Comparison of ENCODE assay signal across 8 cellular contexts in genomic region chr2:25821225-25822056, GRCh38. TPM values are rescaled to one million over a fixed set of nuclear protein-coding genes. Genes with fewer than 3 reads are reported as not detected.
DNase-seq lines count a peak whose midpoint lies in the region; ATAC-seq and TF ChIP-seq lines count a peak whose summit lies in the region.

No MANE protein-coding gene starts in this region.

- peak overlapping the region; percentile 78 to 86 for H3K27ac Mint-ChIP-seq in natural killer cell
- no peak overlapping the region; the same call in 1 of the 2 replicates for H3K27ac Mint-ChIP-seq in WTC11

- H3F3A ChIP-seq in GM23248 (ENCODE audit: insufficient read depth), result no peaks in the 10 kb centered on the region

- 70% methylated on average over 9 of the region's 9 CpGs for WGBS in mammary epithelial cell (ENCODE audit: low coverage, missing lambda C conversion rate)
- WGBS in GM23248 (ENCODE audit: low coverage in 1 of 2, low lambda C conversion rate in 2 of 2, missing lambda C conversion rate in 2 of 2), 2 experiments, result 94 to 97% methylated on average over 9 of the region's 9 CpGs

- no peaks in the 10 kb centered on the region for H3K36me3 Mint-ChIP-seq in natural killer cell
- peaks cover 9% of the 10 kb centered on the region for H3K36me3 Mint-ChIP-seq in WTC11

- H3K4me1 ChIP-seq in ES-I3 (ENCODE audit: insufficient read depth, low read length) (peaks cover 4% of the 10 kb centered on the region; the same call in 1 of the 2 replicates), mammary epithelial cell (ENCODE audit: insufficient read depth, low read length) (peaks cover 7% of the 10 kb centered on the region), GM23248 (ENCODE audit: insufficient read depth) (peaks cover 5% of the 10 kb centered on the region; the same call in 1 of the 2 replicates)

- H3K4me1 Mint-ChIP-seq in natural killer cell (peaks cover 49 to 50% of the 10 kb centered on the region in 2 donors), WTC11 (peaks cover 44% of the 10 kb centered on the region)

- no peaks in the 10 kb centered on the region; the same call in 1 of the 2 replicates for H3K36me3 ChIP-seq in ES-I3 (ENCODE audit: insufficient read depth, low read length)
- H3K36me3 ChIP-seq in mammary epithelial cell (ENCODE audit: insufficient read depth, low read length), result no peaks in the 10 kb centered on the region
- no peaks in the 10 kb centered on the region for H3K36me3 ChIP-seq in GM23248 (ENCODE audit: low read depth)

- DNase-seq in NCI-H2029 treated with DMSO at 0.1 percent for 48 hours (lab: John Stamatoyannopoulos, UW) (peak; percentile 25), mammary epithelial cell (peak; percentile 11), natural killer cell (no peak), WTC11 (ENCODE audit: low spot score) (no peak), NCI-H82 treated with DMSO at 0.1 percent for 48 hours (lab: John Stamatoyannopoulos, UW; ENCODE audit: unreplicated experiment) (no peak), GM23248 (no peak)
- DNase-seq in stimulated activated CD4-positive, alpha-beta T cell treated with anti-CD3 and anti-CD28 coated beads, Interleukin-1b, Interleukin-23, amount 100 ng/mL, for 48 hours, result no peak

- H3K4me3 ChIP-seq in mammary epithelial cell (replicated peaks in 1 of 3; ENCODE audit: insufficient read depth in 1 of 3, low read depth in 2 of 3, low read length in 3 of 3) (no peak overlapping the region), GM23248 (no peak overlapping the region)

- H3K9me3 ChIP-seq in ES-I3 (ENCODE audit: control insufficient read depth, insufficient read depth, low read length) (no peaks in the 10 kb centered on the region), mammary epithelial cell (replicated peaks; ENCODE audit: insufficient read depth, low read length) (no peaks in the 10 kb centered on the region), GM23248 (ENCODE audit: low read depth) (no peaks in the 10 kb centered on the region)

- H3K27me3 Mint-ChIP-seq in natural killer cell (ENCODE audit: low read depth in 2 of 2) (no peaks in the 10 kb centered on the region), WTC11 (ENCODE audit: low read depth) (no peaks in the 10 kb centered on the region)

- H3K9me3 Mint-ChIP-seq in natural killer cell (no peaks in the 10 kb centered on the region), WTC11 (peaks cover 8% of the 10 kb centered on the region)

- H3K9ac ChIP-seq in ES-I3 (ENCODE audit: low read depth, low read length) (peak overlapping the region; percentile 50; the same call in 1 of the 2 replicates), mammary epithelial cell (ENCODE audit: insufficient read depth, low read length) (no peak overlapping the region), GM23248 (no peak overlapping the region)

- H3K79me2 ChIP-seq in mammary epithelial cell (ENCODE audit: insufficient read depth, low read length), result peaks cover 46% of the 10 kb centered on the region
- H3K79me2 ChIP-seq in GM23248 (ENCODE audit: insufficient read depth), result peaks cover 57% of the 10 kb centered on the region

- in situ Hi-C loops in mammary epithelial cell (cut with MboI; ENCODE audit: low sequenced_read_pairs in 2 of 2), result no loop called here
- in situ Hi-C loops in GM23248 (cut with MboI), result no loop called here

- TF ChIP-seq CTCF in mammary epithelial cell (conservative IDR thresholded peaks at IDR 0.05 in 1 of 2, IDR thresholded peaks at IDR 0.05 in 1 of 2; ENCODE audit: extremely low read depth in 1 of 2, insufficient read depth in 1 of 2, low read depth in 1 of 2, low read length in 2 of 2) (no peak), natural killer cell (IDR thresholded peaks at IDR 0.05) (no peak), WTC11 (IDR thresholded peaks at IDR 0.05) (no peak)

- H2AFZ ChIP-seq in mammary epithelial cell (ENCODE audit: low read depth, low read length) (no peak overlapping the region), GM23248 (no peak overlapping the region)

- dilution Hi-C loops in mammary epithelial cell (cut with HindIII; ENCODE audit: low sequenced_read_pairs), result no loop called here

- no peak overlapping the region for H3K4me2 ChIP-seq in mammary epithelial cell (ENCODE audit: insufficient read depth, low read depth, low read length)
- H3K4me2 ChIP-seq in GM23248 (ENCODE audit: unreplicated experiment), result no peak overlapping the region

- CTCF ChIA-PET in mammary epithelial cell (lab: Charles Lee; ENCODE audit: low non-redundant PET), result no interaction called here
- CTCF ChIA-PET in WTC11 (lab: Charles Lee), result no interaction called here

- no peaks in the 10 kb centered on the region for H3K9me2 ChIP-seq in GM23248 (ENCODE audit: insufficient read depth)

- no peaks in the 10 kb centered on the region for H4K20me1 ChIP-seq in mammary epithelial cell (ENCODE audit: insufficient read depth, low read length)
- H4K20me1 ChIP-seq in GM23248 (ENCODE audit: insufficient read depth), result no peaks in the 10 kb centered on the region; the same call in 1 of the 2 replicates

- H3K4me3 Mint-ChIP-seq in natural killer cell (peak overlapping the region; percentile 78), WTC11 (no peak overlapping the region)

- intact Hi-C loops in mammary epithelial cell (cut with micrococcal nuclease) (no loop called here), natural killer cell (cut with micrococcal nuclease) (no loop called here)

- ATAC-seq in natural killer cell (no peak), WTC11 (no peak)

- no peak overlapping the region for H3K27ac ChIP-seq in mammary epithelial cell (ENCODE audit: insufficient read depth, low read depth, low read length)
- H3K27ac ChIP-seq in GM23248, result no peak overlapping the region

- H3K27me3 ChIP-seq in mammary epithelial cell (ENCODE audit: insufficient read depth, low read length) (no peaks in the 10 kb centered on the region), GM23248 (replicated peaks; ENCODE audit: insufficient read depth) (no peaks in the 10 kb centered on the region)

- no TSS peak for BruUV-seq in mammary epithelial cell (replicated peaks; lab: Mats Ljungman, UMichigan)

- POLR2A ChIA-PET in WTC11 (lab: Charles Lee), result no interaction called here

TF ChIP-seq in WTC11, 78 proteins besides CTCF, POLR2A, EP300 and RAD21 (continues in another document):
- TF ChIP-seq FOXP4 (CRISPR knock-in tag; IDR thresholded peaks at IDR 0.05) (no peak), ZNF138 (CRISPR knock-in tag; conservative IDR thresholded peaks at IDR 0.05) (no peak), RELA (CRISPR knock-in tag; IDR thresholded peaks at IDR 0.05; ENCODE audit: borderline replicate concordance) (no peak), AFF4 (CRISPR knock-in tag; IDR thresholded peaks at IDR 0.05; ENCODE audit: borderline replicate concordance) (no peak), IRF1 (CRISPR knock-in tag; IDR thresholded peaks at IDR 0.05) (no peak)

RNA-seq across cellular contexts. Expression of gene ASXL2, which starts 56.8 kb away (rescaled TPM):
- total RNA-seq in mammary epithelial cell, result 10 to 100 TPM; 15.2 to 39.4 TPM
- 11.4 TPM for polyA plus RNA-seq in mammary epithelial cell
- polyA minus RNA-seq in mammary epithelial cell, result 25.2 TPM
- 10 to 100 TPM; 27.7 to 32.6 (median 27.8) TPM for total RNA-seq in natural killer cell
- 31.3 to 37.8 TPM (median 33.6 TPM) in 3 replicates for total RNA-seq in WTC11 (2021)
- 7.0 and 9.5 TPM in 2 replicates for total RNA-seq in GM23248 (2014; rRNA removed; shearing (Covaris generic))
- polyA plus RNA-seq in GM23248 (2016; fragmentation: Nextera tagmentation; extraction: Ambion mirVana), result 4.5 and 4.9 TPM in 2 replicates

Comparison
In these comparisons a context has a peak if more than half of its experiments do, and no peak if none do; other contexts are left out.
1. DNase-seq: peak in NCI-H2029 treated with DMSO at 0.1 percent for 48 hours (single experiment) and mammary epithelial cell (single experiment); none in natural killer cell (single experiment), stimulated activated CD4-positive, alpha-beta T cell treated with anti-CD3 and anti-CD28 coated beads, Interleukin-1b, Interleukin-23, amount 100 ng/mL, for 48 hours (single experiment), WTC11 (single experiment), NCI-H82 treated with DMSO at 0.1 percent for 48 hours (single experiment) and GM23248 (single experiment).